Comparison of ENCODE assay signal across 28 cellular contexts in genomic region chr7:66078067-66078466, GRCh38. TPM values are rescaled to one million over a fixed set of nuclear protein-coding genes. Genes with fewer than 3 reads are reported as not detected.
DNase-seq lines count a peak whose midpoint lies in the region; ATAC-seq, FAIRE-seq and TF ChIP-seq lines count a peak whose summit lies in the region.
"Had no signal": no experiment of that assay in that cellular context is flagged by ENCODE, and none has a peak within 500 bp of the region (broad histone marks: within the 10 kb centered on the region; RNA-seq: fewer than 3 reads in every experiment).

No MANE protein-coding gene starts in this region.

- H3K27me3 Mint-ChIP-seq in activated naive CD8-positive, alpha-beta T cell = no peaks in the 10 kb centered on the region
- no peaks in the 10 kb centered on the region for H3K27me3 Mint-ChIP-seq in activated naive CD8-positive, alpha-beta T cell treated with anti-CD3 and anti-CD28 coated beads, Interleukin-2, amount 50 U/mL, for 24 hours
- H3K27me3 Mint-ChIP-seq in immature natural killer cell (ENCODE audit: low read depth in 3 of 3) = peaks cover 2 to 6% (median 2%) of the 10 kb centered on the region in 3 donors
- H3K27me3 Mint-ChIP-seq: effector memory CD8-positive, alpha-beta T cell had no signal

- H2BK5ac ChIP-seq in IMR-90 (ENCODE audit: low read depth, low read length, poor library complexity, severe bottlenecking) = no peak overlapping the region

- BruUV-seq in IMR-90 (replicated peaks; lab: Mats Ljungman, UMichigan) = no TSS peak

- no peak overlapping the region for H3K9ac ChIP-seq in IMR-90 (ENCODE audit: low read depth, low read length)

- H3K9me1 ChIP-seq in IMR-90 (ENCODE audit: insufficient read depth, low read length) = peaks cover 8% of the 10 kb centered on the region

- TF ChIP-seq CTCF in IMR-90 (conservative IDR thresholded peaks at IDR 0.05; ENCODE audit: low read depth, low read length) = no peak

- no peak for ATAC-seq in activated naive CD8-positive, alpha-beta T cell treated with anti-CD3 and anti-CD28 coated beads, Interleukin-2, amount 50 U/mL, for 24 hours
- no peak for ATAC-seq in IMR-90 (ENCODE audit: low read depth)
- ATAC-seq: activated naive CD4-positive, alpha-beta T cell treated with anti-CD3 and anti-CD28 coated beads, Interleukin-2, amount 50 U/mL, for 72 hours; activated T-cell treated with anti-CD3 and anti-CD28 coated beads, Interleukin-2, amount 50 U/mL, for 4 hours; effector memory CD8-positive, alpha-beta T cell; esophagus mucosa; foreskin keratinocyte; mucosa of descending colon had no signal

- H3K79me1 ChIP-seq in IMR-90 (ENCODE audit: low read depth in 1 of 2, low read length in 2 of 2) = peaks cover 20 to 40% of the 10 kb centered on the region in 2 experiments

- no peak overlapping the region for H4K91ac ChIP-seq in IMR-90 (ENCODE audit: insufficient read depth, low read depth, low read length)

- no peak for TF ChIP-seq RAD21 in IMR-90 (IDR thresholded peaks at IDR 0.05; ENCODE audit: low read length)

- in situ Hi-C loops in IMR-90 (cut with MboI; ENCODE audit: low sequenced_read_pairs) = no loop called here

- H3K4me1 Mint-ChIP-seq in activated naive CD8-positive, alpha-beta T cell (ENCODE audit: low read depth) = peaks cover 12% of the 10 kb centered on the region
- H3K4me1 Mint-ChIP-seq in activated naive CD8-positive, alpha-beta T cell treated with anti-CD3 and anti-CD28 coated beads, Interleukin-2, amount 50 U/mL, for 24 hours = peaks cover 16% of the 10 kb centered on the region
- peaks cover 20 to 24% of the 10 kb centered on the region in 2 donors for H3K4me1 Mint-ChIP-seq in immature natural killer cell

- H2BK20ac ChIP-seq in IMR-90 (ENCODE audit: low read depth, low read length) = no peak overlapping the region

- no peak overlapping the region; the same call in 1 of the 2 replicates for H3K4me2 ChIP-seq in IMR-90 (ENCODE audit: low read depth, low read length)

- no peak overlapping the region for H3K14ac ChIP-seq in IMR-90 (replicated peaks; ENCODE audit: low read depth, low read length)

- peaks cover 7% of the 10 kb centered on the region for H3K4me1 ChIP-seq in IMR-90 (ENCODE audit: control insufficient read depth, insufficient read depth, low read length)
- no peaks in the 10 kb centered on the region for H3K4me1 ChIP-seq in small intestine (ENCODE audit: control insufficient read depth in 2 of 2, insufficient read depth in 1 of 2, low read depth in 1 of 2, low read length in 1 of 2)
- H3K4me1 ChIP-seq: foreskin keratinocyte had no signal

- H2AK5ac ChIP-seq in IMR-90 (ENCODE audit: low read depth, low read length) = no peak overlapping the region

- WGBS in IMR-90 (ENCODE audit: extremely low coverage in 2 of 2, insufficient read length in 1 of 2), 2 experiments = 93% methylated on average over 4 of the region's 5 CpGs; no CpG with 5 or more reads in 1 of the 2 experiments
- WGBS in small intestine, 3 donors = 19 to 67% (median 43%) methylated on average over 5 of the region's 5 CpGs

- TF ChIP-seq POLR2A in IMR-90 (IDR thresholded peaks at IDR 0.05; ENCODE audit: low read depth, low read length) = no peak

- intact Hi-C loops in IMR-90 (cut with micrococcal nuclease) = no loop called here

- H3K27me3 ChIP-seq in IMR-90 (ENCODE audit: control insufficient read depth, insufficient read depth, low read length) = no peaks in the 10 kb centered on the region
- H3K27me3 ChIP-seq in small intestine (ENCODE audit: control insufficient read depth in 2 of 2, insufficient read depth in 2 of 2, low read length in 2 of 2) = no peaks in the 10 kb centered on the region
- H3K27me3 ChIP-seq: BE2C, foreskin keratinocyte, neutrophil, uterus had no signal

- H3K27ac Mint-ChIP-seq in activated naive CD8-positive, alpha-beta T cell = no peak overlapping the region
- H3K27ac Mint-ChIP-seq in activated naive CD8-positive, alpha-beta T cell treated with anti-CD3 and anti-CD28 coated beads, Interleukin-2, amount 50 U/mL, for 24 hours = no peak overlapping the region
- H3K27ac Mint-ChIP-seq in immature natural killer cell = peak overlapping the region in 4 of 6 donors; percentile 20 to 80 (median 50)
- H3K27ac Mint-ChIP-seq: activated naive CD4-positive, alpha-beta T cell treated with anti-CD3 and anti-CD28 coated beads, Interleukin-2, amount 50 U/mL, for 72 hours had no signal

- H4K8ac ChIP-seq in IMR-90 (ENCODE audit: low read depth in 2 of 2, low read length in 2 of 2) = no peak overlapping the region

- no peak overlapping the region for H3K4me3 ChIP-seq in IMR-90 (ENCODE audit: insufficient read depth, low read depth, low read length)
- H3K4me3 ChIP-seq in small intestine (ENCODE audit: low read depth in 1 of 2, low read length in 2 of 2) = peak overlapping the region in 1 of 2 donors; percentile 11
- H3K4me3 ChIP-seq: mucosa of descending colon, skin epidermis, uterus had no signal

- no peak overlapping the region for H4K5ac ChIP-seq in IMR-90 (ENCODE audit: low read depth, low read length)

- H3K56ac ChIP-seq in IMR-90 (ENCODE audit: extremely low read depth, insufficient read depth, low read length) = no peak overlapping the region

- H3K9me3 Mint-ChIP-seq in activated naive CD8-positive, alpha-beta T cell (ENCODE audit: low read depth) = no peaks in the 10 kb centered on the region
- H3K9me3 Mint-ChIP-seq in activated naive CD8-positive, alpha-beta T cell treated with anti-CD3 and anti-CD28 coated beads, Interleukin-2, amount 50 U/mL, for 24 hours = no peaks in the 10 kb centered on the region
- no peaks in the 10 kb centered on the region for H3K9me3 Mint-ChIP-seq in immature natural killer cell
- H3K9me3 Mint-ChIP-seq: activated naive CD4-positive, alpha-beta T cell treated with anti-CD3 and anti-CD28 coated beads, Interleukin-2, amount 50 U/mL, for 72 hours; activated T-cell treated with anti-CD3 and anti-CD28 coated beads, Interleukin-2, amount 50 U/mL, for 4 hours; effector memory CD8-positive, alpha-beta T cell had no signal

- no peak overlapping the region for H2AFZ ChIP-seq in IMR-90 (replicated peaks; ENCODE audit: low read length, poor library complexity)

- H3K9me3 ChIP-seq in IMR-90 (ENCODE audit: control insufficient read depth, insufficient read depth, low read length) = no peaks in the 10 kb centered on the region
- no peaks in the 10 kb centered on the region for H3K9me3 ChIP-seq in small intestine (ENCODE audit: control insufficient read depth, low read depth)
- H3K9me3 ChIP-seq: BE2C, mucosa of descending colon, neutrophil, uterus had no signal

- H3K36me3 Mint-ChIP-seq in activated naive CD8-positive, alpha-beta T cell = no peaks in the 10 kb centered on the region
- H3K36me3 Mint-ChIP-seq in activated naive CD8-positive, alpha-beta T cell treated with anti-CD3 and anti-CD28 coated beads, Interleukin-2, amount 50 U/mL, for 24 hours (ENCODE audit: low read depth) = no peaks in the 10 kb centered on the region
- H3K36me3 Mint-ChIP-seq in immature natural killer cell = no peaks in the 10 kb centered on the region
- H3K36me3 Mint-ChIP-seq: activated naive CD4-positive, alpha-beta T cell treated with anti-CD3 and anti-CD28 coated beads, Interleukin-2, amount 50 U/mL, for 72 hours had no signal

- no peak overlapping the region for H2BK120ac ChIP-seq in IMR-90 (ENCODE audit: low read depth, low read length)

- dilution Hi-C loops in IMR-90 (cut with HindIII; ENCODE audit: low sequenced_read_pairs, unreplicated experiment) = no loop called here

- H3K27ac ChIP-seq in IMR-90 (ENCODE audit: insufficient read depth, low read length) (no peak overlapping the region), small intestine (ENCODE audit: low read depth in 1 of 2, low read length in 1 of 2) (peak overlapping the region in 1 of 2 donors; percentile 28), caudate nucleus (ENCODE audit: low read depth, low read length) (no peak overlapping the region)
- H3K27ac ChIP-seq: foreskin keratinocyte, neutrophil, skin epidermis, uterus had no signal

- POLR2A ChIA-PET in IMR-90 (lab: Charles Lee; ENCODE audit: unreplicated experiment) = no interaction called here

- H3K23ac ChIP-seq in IMR-90 (ENCODE audit: low read depth, low read length) = no peak overlapping the region

- peak overlapping the region; percentile 50 for H2AK9ac ChIP-seq in IMR-90 (replicated peaks; ENCODE audit: low read depth, low read length, poor library complexity)

- no peak overlapping the region for H2BK15ac ChIP-seq in IMR-90 (ENCODE audit: low read depth, low read length)

- H4K20me1 ChIP-seq in IMR-90 (ENCODE audit: insufficient read depth, low read length) = no peaks in the 10 kb centered on the region

- CTCF ChIA-PET in IMR-90 (lab: Yijun Ruan, JAX) = no interaction called here

- H3K4ac ChIP-seq in IMR-90 (ENCODE audit: low read depth, low read length) = no peak overlapping the region

- H3K36me3 ChIP-seq in IMR-90 (ENCODE audit: control insufficient read depth, insufficient read depth, low read length) = peaks cover 17% of the 10 kb centered on the region
- H3K36me3 ChIP-seq in small intestine (ENCODE audit: control insufficient read depth in 2 of 2, insufficient read depth in 2 of 2, low read length in 2 of 2) = peaks cover 2 to 6% of the 10 kb centered on the region in 2 donors
- H3K36me3 ChIP-seq: uterus had no signal

- H3K4me3 Mint-ChIP-seq in activated naive CD8-positive, alpha-beta T cell = peak overlapping the region; percentile 13
- H3K4me3 Mint-ChIP-seq in activated naive CD8-positive, alpha-beta T cell treated with anti-CD3 and anti-CD28 coated beads, Interleukin-2, amount 50 U/mL, for 24 hours = no peak overlapping the region
- peak overlapping the region in 2 of 5 donors; percentile 53 to 55 for H3K4me3 Mint-ChIP-seq in immature natural killer cell
- H3K4me3 Mint-ChIP-seq: effector memory CD8-positive, alpha-beta T cell had no signal

- no peak for FAIRE-seq in small intestine (lab: Jason Lieb, UNC)
- FAIRE-seq: colon, D721Med had no signal

- DNase-seq in activated naive CD8-positive, alpha-beta T cell treated with anti-CD3 and anti-CD28 coated beads, Interleukin-2, amount 50 U/mL, for 24 hours = no peak
- no peak for DNase-seq in IMR-90
- DNase-seq in immature natural killer cell = no peak
- peak; percentile 27 for DNase-seq in small intestine
- DNase-seq in caudate nucleus (lab: John Stamatoyannopoulos, UW) = no peak
- DNase-seq in COLO829 (ENCODE audit: low spot score) = no peak
- DNase-seq in kidney tubule cell (ENCODE audit: low spot score) = no peak
- DNase-seq: activated CD4-positive, alpha-beta T cell treated with anti-CD3 and anti-CD28 coated beads for 4 hours; activated CD8-positive, alpha-beta memory T cell treated with anti-CD3 and anti-CD28 coated beads for 24 hours; activated T-cell treated with anti-CD3 and anti-CD28 coated beads, Interleukin-2, amount 50 U/mL, for 4 hours; BE2C; effector memory CD8-positive, alpha-beta T cell; foreskin keratinocyte; HCEC 1CT; Kasumi-1; NCI-H1048; NCI-H187; NCI-H526 treated with DMSO at 0.1 percent for 48 hours; stimulated activated CD4-positive, alpha-beta T cell treated with anti-CD3 and anti-CD28 coated beads, Interleukin-2, amount 100 ng/mL, for 24 hours; uterus had no signal

- no peak overlapping the region for H3K18ac ChIP-seq in IMR-90 (ENCODE audit: low read depth, low read length)

RNA-seq across cellular contexts. Expression of gene ASL, which starts 2.4 kb away (rescaled TPM):
- total RNA-seq in IMR-90 (2012; rRNA removed) = 42.8 and 50.0 TPM in 2 replicates
- polyA plus RNA-seq in IMR-90 (2012; rRNA removed) = 49.0 and 49.7 TPM in 2 replicates
- polyA plus RNA-seq in IMR-90 (2012; cell fraction: cytosol; rRNA removed) = 41.3 and 45.5 TPM in 2 replicates
- 95.3 and 201 TPM in 2 replicates for polyA plus RNA-seq in IMR-90 (2012; cell fraction: nucleus; rRNA removed; ENCODE audit: low replicate concordance)
- 10 to 100 TPM; 52.3 to 69.5 (median 55.5) TPM for polyA plus RNA-seq in immature natural killer cell
- polyA plus RNA-seq in small intestine = 100 to 1,000 TPM; 115 to 153 (median 144) TPM

RNA-seq across cellular contexts. Expression of gene CRCP, which starts 36.6 kb away (rescaled TPM):
- 37.5 and 37.8 TPM in 2 replicates for total RNA-seq in IMR-90 (2012; rRNA removed)
- polyA plus RNA-seq in IMR-90 (2012; rRNA removed) (21.5 and 22.9 TPM in 2 replicates), immature natural killer cell (10 to 100 TPM; 19.2 to 62.2 (median 23.2) TPM), small intestine (10 to 100 TPM; 14.5 to 23.0 (median 21.3) TPM)
- polyA plus RNA-seq in IMR-90 (2012; cell fraction: cytosol; rRNA removed) = 11.4 and 11.9 TPM in 2 replicates
- 7.6 and 24.1 TPM in 2 replicates for polyA plus RNA-seq in IMR-90 (2012; cell fraction: nucleus; rRNA removed; ENCODE audit: low replicate concordance)

Comparison
In these comparisons a context has a peak if more than half of its experiments do, and no peak if none do; other contexts are left out.
1. H3K27ac Mint-ChIP-seq: peak in immature natural killer cell (4 of 6); none in activated naive CD8-positive, alpha-beta T cell (single experiment) and activated naive CD8-positive, alpha-beta T cell treated with anti-CD3 and anti-CD28 coated beads, Interleukin-2, amount 50 U/mL, for 24 hours (single experiment).